24 cellular contexts compared by ENCODE assay signal in genomic region chr14:80124794-80125193, GRCh38.
"Had no signal": no experiment of that assay in that cellular context is flagged by ENCODE, and none has a peak within 500 bp of the region (broad histone marks: within the 10 kb centered on the region; RNA-seq: fewer than 3 reads in every experiment).

No MANE protein-coding gene starts in this region.

- H3K27me3 ChIP-seq: Peyer's patch, SJSA1 had no signal

- H3K36me3 ChIP-seq: Peyer's patch, SJSA1 had no signal

- H3K9me3 ChIP-seq: Peyer's patch, SJSA1, SK-N-SH had no signal

- H3K27ac ChIP-seq: KMS-11, Peyer's patch, SJSA1 had no signal

- H3K4me1 ChIP-seq: Peyer's patch, SJSA1 had no signal

- H3K4me3 ChIP-seq: Peyer's patch, SJSA1 had no signal

- DNase-seq: Karpas-422, MM.1S, MV-4-11, NCI-H1092, NCI-H1105, NCI-H1417 treated with DMSO at 0.1 percent for 48 hours, NCI-H1436 treated with DMSO at 0.1 percent for 48 hours, NCI-H1694 treated with DMSO at 0.1 percent for 48 hours, NCI-H187 treated with DMSO at 0.1 percent for 48 hours, NCI-H2029, NCI-H2081, NCI-H2227 treated with DMSO at 0.1 percent for 48 hours, NCI-H510A treated with DMSO at 0.1 percent for 48 hours, NCI-H524 treated with DMSO at 0.1 percent for 48 hours, NCI-H526 treated with DMSO at 0.1 percent for 48 hours, NCI-H774, Peyer's patch, Right ventricle myocardium superior, RPMI8226, SHP77 treated with DMSO at 0.1 percent for 48 hours, SK-N-SH, SW 1271 had no signal
